ENCODE assay signal across 15 cellular contexts in genomic region chr12:112908548-112908947, GRCh38. TPM values are rescaled to one million over a fixed set of nuclear protein-coding genes. Genes with fewer than 3 reads are reported as not detected.
DNase-seq lines count a peak whose midpoint lies in the region; ATAC-seq and TF ChIP-seq lines count a peak whose summit lies in the region.
"Had no signal": no experiment of that assay in that cellular context is flagged by ENCODE, and none has a peak within 500 bp of the region (broad histone marks: within the 10 kb centered on the region; RNA-seq: fewer than 3 reads in every experiment).

No MANE protein-coding gene starts in this region.

- peaks cover 69% of the 10 kb centered on the region for H3K36me3 Mint-ChIP-seq in activated CD8-positive, alpha-beta memory T cell treated with anti-CD3 and anti-CD28 coated beads, Interleukin-2, amount 10 ng/mL, durations not matched to agents 7 days and 5 days
- peaks cover 16 to 19% of the 10 kb centered on the region in 2 donors for H3K36me3 Mint-ChIP-seq in activated T-cell treated with anti-CD3 and anti-CD28 coated beads, Interleukin-2, amount 50 U/mL, for 72 hours (ENCODE audit: insufficient read depth in 2 of 2)

- DNase-seq in activated CD8-positive, alpha-beta memory T cell treated with anti-CD3 and anti-CD28 coated beads, Interleukin-2, amount 10 ng/mL, durations not matched to agents 7 days and 5 days, result peak; percentile 38
- DNase-seq in activated CD8-positive, alpha-beta memory T cell treated with anti-CD3 and anti-CD28 coated beads for 24 hours, result no peak
- DNase-seq in activated T-cell treated with anti-CD3 and anti-CD28 coated beads, Interleukin-2, amount 50 U/mL, for 72 hours, result peak; percentile 8 to 17
- DNase-seq in right lobe of liver (no peak), stomach (no peak), HuH-7 (ENCODE audit: low spot score) (no peak), hippocampal formation (lab: John Stamatoyannopoulos, UW) (no peak)
- DNase-seq: 8988T, activated gamma-delta T cell, GDM1, IMR-90, left cardiac atrium, thyroid gland had no signal

- peaks cover 0 to 7% (median 1%) of the 10 kb centered on the region in 4 donors for H3K36me3 ChIP-seq in right lobe of liver
- peaks cover 0 to 31% (median 23%) of the 10 kb centered on the region in 4 donors for H3K36me3 ChIP-seq in stomach

- H3K4me1 ChIP-seq in right lobe of liver, result peaks cover 0 to 31% (median 16%) of the 10 kb centered on the region in 4 donors
- peaks cover 0 to 59% (median 35%) of the 10 kb centered on the region in 4 donors for H3K4me1 ChIP-seq in stomach

- peak overlapping the region; percentile 97 for H3K27ac Mint-ChIP-seq in activated CD8-positive, alpha-beta memory T cell treated with anti-CD3 and anti-CD28 coated beads, Interleukin-2, amount 10 ng/mL, durations not matched to agents 7 days and 5 days
- H3K27ac Mint-ChIP-seq in activated T-cell treated with anti-CD3 and anti-CD28 coated beads, Interleukin-2, amount 50 U/mL, for 72 hours, result peak overlapping the region; percentile 88

- H3K9me3 Mint-ChIP-seq in activated CD8-positive, alpha-beta memory T cell treated with anti-CD3 and anti-CD28 coated beads, Interleukin-2, amount 10 ng/mL, durations not matched to agents 7 days and 5 days (ENCODE audit: low read depth), result peaks cover 13% of the 10 kb centered on the region
- H3K9me3 Mint-ChIP-seq in activated T-cell treated with anti-CD3 and anti-CD28 coated beads, Interleukin-2, amount 50 U/mL, for 72 hours, result peaks cover 6 to 7% of the 10 kb centered on the region in 2 donors

- TF ChIP-seq POLR2A in right lobe of liver (IDR thresholded peaks at IDR 0.05) (no peak), stomach (IDR thresholded peaks at IDR 0.05) (no peak)

- H3K27ac ChIP-seq in right lobe of liver, result peak overlapping the region in 1 of 3 donors; percentile 2
- peak overlapping the region in 2 of 5 donors; percentile 82 to 84 for H3K27ac ChIP-seq in stomach
- H3K27ac ChIP-seq: epithelial cell of prostate had no signal

- H3K27me3 ChIP-seq in right lobe of liver, result no peaks in the 10 kb centered on the region
- H3K27me3 ChIP-seq in stomach, result no peaks in the 10 kb centered on the region
- H3K27me3 ChIP-seq: thyroid gland had no signal

- no peaks in the 10 kb centered on the region for H3K27me3 Mint-ChIP-seq in activated CD8-positive, alpha-beta memory T cell treated with anti-CD3 and anti-CD28 coated beads, Interleukin-2, amount 10 ng/mL, durations not matched to agents 7 days and 5 days
- H3K27me3 Mint-ChIP-seq in activated T-cell treated with anti-CD3 and anti-CD28 coated beads, Interleukin-2, amount 50 U/mL, for 72 hours (ENCODE audit: low read depth), result no peaks in the 10 kb centered on the region

- WGBS in right lobe of liver (ENCODE audit: insufficient coverage, low coverage, low lambda C conversion rate, missing lambda C conversion rate), result 15% methylated on average over 7 of the region's 12 CpGs
- WGBS in stomach, 5 donors, result 67 to 82% (median 77%) methylated on average over 12 of the region's 12 CpGs

- intact Hi-C loops in right lobe of liver (cut with DNase I), result no loop called here
- intact Hi-C loops in stomach (cut with DNase I; ENCODE audit: low total_unique reads), result no loop called here

- no peak for ATAC-seq in activated CD8-positive, alpha-beta memory T cell treated with anti-CD3 and anti-CD28 coated beads, Interleukin-2, amount 10 ng/mL, durations not matched to agents 7 days and 5 days
- peak; percentile 29 to 43 for ATAC-seq in activated T-cell treated with anti-CD3 and anti-CD28 coated beads, Interleukin-2, amount 50 U/mL, for 72 hours (replicated peaks in 1 of 2)
- ATAC-seq in right lobe of liver (peak in 3 of 4 donors; percentile 33 to 56 (median 46)), SK-N-SH treated with all-trans-retinoic acid at 6 μM for 48 hours (no peak)

- H3K9me3 ChIP-seq in right lobe of liver, result no peaks in the 10 kb centered on the region
- H3K9me3 ChIP-seq in stomach, result peaks cover 4 to 18% (median 10%) of the 10 kb centered on the region in 4 donors

- peaks cover 75% of the 10 kb centered on the region for H3K4me1 Mint-ChIP-seq in activated CD8-positive, alpha-beta memory T cell treated with anti-CD3 and anti-CD28 coated beads, Interleukin-2, amount 10 ng/mL, durations not matched to agents 7 days and 5 days
- peaks cover 49% of the 10 kb centered on the region for H3K4me1 Mint-ChIP-seq in activated T-cell treated with anti-CD3 and anti-CD28 coated beads, Interleukin-2, amount 50 U/mL, for 72 hours (ENCODE audit: low read depth)

- TF ChIP-seq CTCF in right lobe of liver (IDR thresholded peaks at IDR 0.05) (no peak), stomach (IDR thresholded peaks at IDR 0.05) (no peak)

- peak overlapping the region; percentile 97 for H3K4me3 Mint-ChIP-seq in activated CD8-positive, alpha-beta memory T cell treated with anti-CD3 and anti-CD28 coated beads, Interleukin-2, amount 10 ng/mL, durations not matched to agents 7 days and 5 days
- H3K4me3 Mint-ChIP-seq in activated T-cell treated with anti-CD3 and anti-CD28 coated beads, Interleukin-2, amount 50 U/mL, for 72 hours, result peak overlapping the region; percentile 89 to 94

- H3K4me3 ChIP-seq in right lobe of liver, result peak overlapping the region in 2 of 3 donors; percentile 54 to 59
- H3K4me3 ChIP-seq in stomach, result peak overlapping the region in 3 of 4 donors; percentile 43 to 53 (median 47)

- no peak for TF ChIP-seq EP300 in stomach (IDR thresholded peaks at IDR 0.05)

- CTCF ChIA-PET in activated CD8-positive, alpha-beta memory T cell treated with anti-CD3 and anti-CD28 coated beads, Interleukin-2, amount 10 ng/mL, durations not matched to agents 7 days and 5 days (lab: Charles Lee), result interaction anchor here (0.9 to 4.1 kb wide), 6 partner anchors 8 to 84 kb away, joined by 3 to 20 read pairs (median 8); partner anchors contain the start of genes OAS2 and OAS3

TF ChIP-seq in SK-N-SH treated with all-trans-retinoic acid at 6 μM for 48 hours, 23 proteins besides CTCF, POLR2A, EP300 and RAD21:
- TF ChIP-seq ZFP3 (CRISPR knock-in tag; IDR thresholded peaks at IDR 0.05), result no peak

RNA-seq across cellular contexts. Expression of gene OAS1, which starts 1.8 kb away (rescaled TPM):
- 100 to 1,000 TPM; 161 to 292 TPM for total RNA-seq in activated CD8-positive, alpha-beta memory T cell treated with anti-CD3 and anti-CD28 coated beads, Interleukin-2, amount 10 ng/mL, durations not matched to agents 7 days and 5 days
- total RNA-seq in activated T-cell treated with anti-CD3 and anti-CD28 coated beads, Interleukin-2, amount 50 U/mL, for 72 hours, result 10 to 100 TPM; 17.3 to 41.9 TPM
- 10 to 100 TPM; 19.2 to 23.0 (median 22.5) TPM for total RNA-seq in right lobe of liver
- 10 to 100 TPM; 11.6 to 48.1 (median 14.1) TPM for total RNA-seq in stomach
- polyA plus RNA-seq in stomach, result 100 to 1,000 TPM in 1 of 3 donors, 10 to 100 TPM in 2; 20.0 to 114 (median 26.2) TPM
- total RNA-seq: IMR-90 had no signal
- polyA plus RNA-seq: IMR-90 had no signal

RNA-seq across cellular contexts. Expression of gene OAS3, which starts 29.7 kb away (rescaled TPM):
- 100 to 1,000 TPM; 290 to 394 TPM for total RNA-seq in activated CD8-positive, alpha-beta memory T cell treated with anti-CD3 and anti-CD28 coated beads, Interleukin-2, amount 10 ng/mL, durations not matched to agents 7 days and 5 days
- total RNA-seq in activated T-cell treated with anti-CD3 and anti-CD28 coated beads, Interleukin-2, amount 50 U/mL, for 72 hours, result 10 to 100 TPM; 14.7 to 39.3 TPM
- total RNA-seq in right lobe of liver, result 10 to 100 TPM in 1 of 6 experiments, 1 to 10 TPM in 5; 4.4 to 10.2 (median 7.2) TPM
- total RNA-seq in stomach, result 100 to 1,000 TPM in 1 of 5 donors, 10 to 100 TPM in 3, 1 to 10 TPM in 1; 7.1 to 208 (median 45.2) TPM
- polyA plus RNA-seq in stomach, result 1 to 10 TPM; 5.7 to 7.1 (median 6.9) TPM

Comparison
In these comparisons a context has a peak if more than half of its experiments do, and no peak if none do; other contexts are left out.
1. DNase-seq: peak in activated CD8-positive, alpha-beta memory T cell treated with anti-CD3 and anti-CD28 coated beads, Interleukin-2, amount 10 ng/mL, durations not matched to agents 7 days and 5 days (single experiment) and activated T-cell treated with anti-CD3 and anti-CD28 coated beads, Interleukin-2, amount 50 U/mL, for 72 hours (2 of 2); none in activated CD8-positive, alpha-beta memory T cell treated with anti-CD3 and anti-CD28 coated beads for 24 hours (single experiment), right lobe of liver (0 of 3), stomach (single experiment), HuH-7 (single experiment) and hippocampal formation (0 of 2).
2. ATAC-seq: peak in activated T-cell treated with anti-CD3 and anti-CD28 coated beads, Interleukin-2, amount 50 U/mL, for 72 hours (2 of 2) and right lobe of liver (3 of 4); none in activated CD8-positive, alpha-beta memory T cell treated with anti-CD3 and anti-CD28 coated beads, Interleukin-2, amount 10 ng/mL, durations not matched to agents 7 days and 5 days (single experiment) and SK-N-SH treated with all-trans-retinoic acid at 6 μM for 48 hours (single experiment).